In genomic region chr2:21422050-21422449, GRCh38 we compare ENCODE assay signal across 7 cellular contexts.
DNase-seq lines count a peak whose midpoint lies in the region; ATAC-seq and TF ChIP-seq lines count a peak whose summit lies in the region.

No MANE protein-coding gene starts in this region.

- H3K9me3 ChIP-seq in DOHH2 (ENCODE audit: control insufficient read depth, insufficient read depth, low read length) (no peaks in the 10 kb centered on the region), MM.1S (replicated peaks; ENCODE audit: insufficient read depth, low read length) (no peaks in the 10 kb centered on the region)

- H3K27me3 ChIP-seq in DOHH2 (ENCODE audit: control insufficient read depth, low read length): no peaks in the 10 kb centered on the region
- no peaks in the 10 kb centered on the region for H3K27me3 ChIP-seq in MM.1S (replicated peaks; ENCODE audit: insufficient read depth, low read length)
- H3K27me3 ChIP-seq in brain microvascular endothelial cell (replicated peaks): no peaks in the 10 kb centered on the region

- H3K4me2 ChIP-seq in DOHH2 (ENCODE audit: low read length) (no peak overlapping the region), MM.1S (ENCODE audit: low read depth, low read length) (no peak overlapping the region)

- peak; percentile 23 for DNase-seq in MM.1S
- DNase-seq in brain microvascular endothelial cell: peak; percentile 6
- peak; percentile 34 for DNase-seq in stimulated activated naive CD8-positive, alpha-beta T cell treated with anti-CD3 and anti-CD28 coated beads, Interleukin-15, Interleukin-2, amounts not matched to agents 100 U/mL and 50 U/mL, for 24 hours
- DNase-seq in GM19238 (ENCODE audit: insufficient read length, low spot score): no peak

- H3K9me2 ChIP-seq in DOHH2 (replicated peaks; ENCODE audit: control insufficient read depth, low read length) (no peaks in the 10 kb centered on the region), MM.1S (replicated peaks; ENCODE audit: insufficient read depth, low read length) (no peaks in the 10 kb centered on the region)

- H3K27ac ChIP-seq in DOHH2 (ENCODE audit: low read depth, low read length) (no peak overlapping the region), MM.1S (ENCODE audit: low read length) (no peak overlapping the region), brain microvascular endothelial cell (no peak overlapping the region)

- H3K9ac ChIP-seq in MM.1S (ENCODE audit: low read length): no peak overlapping the region

- H3K4me1 ChIP-seq in DOHH2 (ENCODE audit: control insufficient read depth, low read length): no peaks in the 10 kb centered on the region
- H3K4me1 ChIP-seq in MM.1S (ENCODE audit: low read length): no peaks in the 10 kb centered on the region

- in situ Hi-C loops in brain microvascular endothelial cell (cut with HindIII; ENCODE audit: low pct_ligation_motif_present, low sequenced_read_pairs): no loop called here

- no peak overlapping the region for H2AFZ ChIP-seq in MM.1S (ENCODE audit: low read length)

- H3K79me2 ChIP-seq in DOHH2 (ENCODE audit: control insufficient read depth, low read length) (no peaks in the 10 kb centered on the region), MM.1S (ENCODE audit: low read length) (no peaks in the 10 kb centered on the region)

- no peak overlapping the region for H3K4me3 ChIP-seq in DOHH2 (ENCODE audit: low read length)
- no peak overlapping the region for H3K4me3 ChIP-seq in MM.1S (ENCODE audit: low read length)
- H3K4me3 ChIP-seq in brain microvascular endothelial cell (ENCODE audit: low read depth, low read length): no peak overlapping the region

- TF ChIP-seq CTCF in DOHH2 (IDR thresholded peaks at IDR 0.05; ENCODE audit: low read depth, low read length, poor library complexity, severe bottlenecking) (peak; percentile 80), MM.1S (IDR thresholded peaks at IDR 0.05; ENCODE audit: low read length) (peak; percentile 53), brain microvascular endothelial cell (IDR thresholded peaks at IDR 0.05; ENCODE audit: low read depth, low read length, missing control alignments) (peak; percentile 59)

- H3K36me3 ChIP-seq in DOHH2 (ENCODE audit: control insufficient read depth, low read length): no peaks in the 10 kb centered on the region
- no peaks in the 10 kb centered on the region for H3K36me3 ChIP-seq in MM.1S (replicated peaks; ENCODE audit: insufficient read depth, low read length)
- no peaks in the 10 kb centered on the region for H3K36me3 ChIP-seq in brain microvascular endothelial cell (replicated peaks)

- H4K20me1 ChIP-seq in DOHH2 (ENCODE audit: control insufficient read depth, insufficient read depth, low read depth, low read length) (no peaks in the 10 kb centered on the region), MM.1S (ENCODE audit: insufficient read depth, low read length) (no peaks in the 10 kb centered on the region)

- H3F3A ChIP-seq in DOHH2 (ENCODE audit: control insufficient read depth, insufficient read depth) (no peaks in the 10 kb centered on the region), MM.1S (ENCODE audit: insufficient read depth, low read length) (no peaks in the 10 kb centered on the region)

- ATAC-seq in GM19351 (IDR thresholded peaks at IDR 0.05; ENCODE audit: unreplicated experiment) (peak; percentile 88), GM18907 (IDR thresholded peaks at IDR 0.05; ENCODE audit: unreplicated experiment) (no peak)
- no peak for ATAC-seq in stimulated activated naive CD8-positive, alpha-beta T cell treated with anti-CD3 and anti-CD28 coated beads, Interleukin-15, Interleukin-2, amounts not matched to agents 100 U/mL and 50 U/mL, for 24 hours
